8 cellular contexts compared by ENCODE assay signal in the genomic region with DNA sequence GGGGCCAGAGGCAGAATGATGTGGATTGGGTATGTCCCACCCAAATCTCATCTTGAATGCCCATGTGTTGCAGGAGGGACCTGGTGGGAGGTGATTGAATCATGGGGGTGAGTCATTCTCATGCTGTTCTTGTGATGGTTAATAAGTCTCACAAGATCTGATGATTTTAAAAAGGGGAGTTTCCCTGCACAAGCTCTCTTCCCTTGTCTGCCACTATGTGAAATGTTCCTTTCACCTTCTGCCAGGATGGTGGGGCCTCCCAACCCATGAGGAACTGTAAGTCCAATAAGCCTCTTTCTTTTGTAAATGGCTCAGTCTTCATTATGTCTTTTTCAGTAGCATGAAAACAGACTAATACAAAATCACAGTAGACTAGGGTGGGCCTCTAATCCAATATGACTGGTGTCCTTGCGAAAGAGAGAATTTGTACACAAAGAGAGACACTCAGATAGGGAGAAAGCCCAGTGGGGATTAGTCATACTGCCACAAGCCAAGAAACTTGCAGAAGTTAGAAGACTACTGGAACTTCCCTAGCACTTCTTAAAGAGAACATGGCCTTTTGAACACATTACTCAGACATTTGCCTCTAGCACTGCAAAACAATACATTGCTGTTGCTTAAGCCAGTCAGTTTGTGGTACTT.
A peak's percentile ranks its signal among the peaks of the same experiment; 100 is the strongest.
DNase-seq lines count a peak whose midpoint lies in the region; ATAC-seq and TF ChIP-seq lines count a peak whose summit lies in the region.

No MANE protein-coding gene starts in this region.

- TF ChIP-seq POLR2A in ovary (IDR thresholded peaks at IDR 0.05), result no peak

- no peak for TF ChIP-seq EP300 in ovary (IDR thresholded peaks at IDR 0.05)

- no peak for TF ChIP-seq CTCF in kidney epithelial cell (IDR thresholded peaks at IDR 0.05; ENCODE audit: insufficient read depth, low read length, poor library complexity, severe bottlenecking)
- no peak for TF ChIP-seq CTCF in ovary (IDR thresholded peaks at IDR 0.05)

- H3K4me1 ChIP-seq in ovary (ENCODE audit: insufficient read depth), result no peaks in the 10 kb centered on the region

- 75 to 88% (median 78%) methylated on average over 1 of the region's 1 CpG for WGBS in ovary, 3 donors

- intact Hi-C loops in activated CD4-positive, alpha-beta T cell treated with anti-CD3 and anti-CD28 coated beads, Interleukin-2, amount 10 ng/mL, durations not matched to agents 24 days and 14 days (cut with micrococcal nuclease), result loop anchor here (1.0 kb wide), 1 partner anchor 71 kb away; no protein-coding TSS in a partner anchor
- intact Hi-C loops in ovary (cut with DNase I), result loop anchor here in 1 of 4 donors (2.0 kb wide), 1 partner anchor 29 kb away; no protein-coding TSS in a partner anchor

- H3K27me3 Mint-ChIP-seq in activated CD4-positive, alpha-beta T cell treated with anti-CD3 and anti-CD28 coated beads, Interleukin-2, amount 10 ng/mL, durations not matched to agents 24 days and 14 days, result peaks cover 13% of the 10 kb centered on the region

- ATAC-seq in HG02763 (IDR thresholded peaks at IDR 0.05; ENCODE audit: unreplicated experiment), result peak; percentile 88

- peak overlapping the region; percentile 90 for H3K27ac Mint-ChIP-seq in activated CD4-positive, alpha-beta T cell treated with anti-CD3 and anti-CD28 coated beads, Interleukin-2, amount 10 ng/mL, durations not matched to agents 24 days and 14 days

- H3K4me3 Mint-ChIP-seq in activated CD4-positive, alpha-beta T cell treated with anti-CD3 and anti-CD28 coated beads, Interleukin-2, amount 10 ng/mL, durations not matched to agents 24 days and 14 days, result peak overlapping the region; percentile 23

- H3K36me3 ChIP-seq in kidney epithelial cell (ENCODE audit: control insufficient read depth, insufficient read depth, low read length) (no peaks in the 10 kb centered on the region), ovary (no peaks in the 10 kb centered on the region)

- H3K4me1 Mint-ChIP-seq in activated CD4-positive, alpha-beta T cell treated with anti-CD3 and anti-CD28 coated beads, Interleukin-2, amount 10 ng/mL, durations not matched to agents 24 days and 14 days, result peaks cover 11% of the 10 kb centered on the region

- no peak for DNase-seq in activated CD4-positive, alpha-beta T cell treated with anti-CD3 and anti-CD28 coated beads, Interleukin-2, amount 10 ng/mL, durations not matched to agents 24 days and 14 days
- DNase-seq in activated CD4-positive, alpha-beta T cell treated with anti-CD3 and anti-CD28 coated beads, Interleukin-2, amount 50 U/mL, for 1 hour, result no peak
- DNase-seq in RKO (ENCODE audit: low spot score), result peak; percentile 12
- DNase-seq in kidney epithelial cell (ENCODE audit: low read depth), result peak; percentile 28
- no peak for DNase-seq in NCI-H1105 (lab: John Stamatoyannopoulos, UW)
- DNase-seq in ovary, result no peak
- DNase-seq in NCI-H2171 treated with DMSO at 0.1 percent for 48 hours (lab: John Stamatoyannopoulos, UW), result no peak

- no peaks in the 10 kb centered on the region for H3K9me3 ChIP-seq in ovary

- H3K27me3 ChIP-seq in kidney epithelial cell (ENCODE audit: control insufficient read depth, insufficient read depth, low read length) (no peaks in the 10 kb centered on the region), ovary (no peaks in the 10 kb centered on the region)

- no peak overlapping the region for H3K27ac ChIP-seq in ovary

- no peak overlapping the region for H3K4me3 ChIP-seq in kidney epithelial cell (ENCODE audit: low read depth, low read length)
- H3K4me3 ChIP-seq in ovary, result no peak overlapping the region

- H3K36me3 Mint-ChIP-seq in activated CD4-positive, alpha-beta T cell treated with anti-CD3 and anti-CD28 coated beads, Interleukin-2, amount 10 ng/mL, durations not matched to agents 24 days and 14 days (ENCODE audit: low read depth), result no peaks in the 10 kb centered on the region

- H3K9me3 Mint-ChIP-seq in activated CD4-positive, alpha-beta T cell treated with anti-CD3 and anti-CD28 coated beads, Interleukin-2, amount 10 ng/mL, durations not matched to agents 24 days and 14 days, result peaks cover 4% of the 10 kb centered on the region

Comparison
In these comparisons a context has a peak if more than half of its experiments do, and no peak if none do; other contexts are left out.
1. DNase-seq: peak in RKO (single experiment) and kidney epithelial cell (single experiment); none in activated CD4-positive, alpha-beta T cell treated with anti-CD3 and anti-CD28 coated beads, Interleukin-2, amount 10 ng/mL, durations not matched to agents 24 days and 14 days (single experiment), activated CD4-positive, alpha-beta T cell treated with anti-CD3 and anti-CD28 coated beads, Interleukin-2, amount 50 U/mL, for 1 hour (single experiment), NCI-H1105 (single experiment), ovary (0 of 5) and NCI-H2171 treated with DMSO at 0.1 percent for 48 hours (single experiment).